Comparison of ENCODE assay signal across 19 cellular contexts in genomic region chr10:123666318-123667291, GRCh38. TPM values are rescaled to one million over a fixed set of nuclear protein-coding genes. Genes with fewer than 3 reads are reported as not detected.
A peak's percentile ranks its signal among the peaks of the same experiment; 100 is the strongest.
DNase-seq lines count a peak whose midpoint lies in the region.
"Had no signal": no experiment of that assay in that cellular context is flagged by ENCODE, and none has a peak within 500 bp of the region (broad histone marks: within the 10 kb centered on the region; RNA-seq: fewer than 3 reads in every experiment).

TSS of gene GPR26 (plus strand) at chr10:123666355. CDS start at chr10:123666408, 53 bp downstream.

- H3K36me3 ChIP-seq in SJCRH30, result no peaks in the 10 kb centered on the region
- H3K36me3 ChIP-seq: right lobe of liver, vagina had no signal

- H3K27me3 ChIP-seq in SJCRH30, result no peaks in the 10 kb centered on the region
- H3K27me3 ChIP-seq: right lobe of liver, vagina had no signal

- DNase-seq in NCI-H2171 treated with DMSO at 0.1 percent for 48 hours (lab: John Stamatoyannopoulos, UW), result peak; percentile 25
- DNase-seq in NCI-H2171 (lab: John Stamatoyannopoulos, UW), result no peak
- DNase-seq in astrocyte of the hippocampus (ENCODE audit: low read depth, low spot score), result peak; percentile 7
- DNase-seq in iPS-NIHi11 (ENCODE audit: low spot score), result peak; percentile 83
- peak; percentile 68 for DNase-seq in retina
- DNase-seq in central memory CD4-positive, alpha-beta T cell, result no peak
- DNase-seq in NCI-H1105 (lab: John Stamatoyannopoulos, UW), result no peak
- DNase-seq in SJCRH30, result no peak
- DNase-seq: activated CD8-positive, alpha-beta memory T cell treated with anti-CD3 and anti-CD28 coated beads, Interleukin-2, amount 10 ng/mL, durations not matched to agents 7 days and 5 days; amniotic stem cell; DMS53; foreskin fibroblast; right lobe of liver; T1000 had no signal

- H3K4me3 ChIP-seq in SJCRH30, result no peak within 1 kb of the TSS
- H3K4me3 ChIP-seq: A549, right lobe of liver, vagina had no signal

- no peak within 1 kb of the TSS for H3K27ac ChIP-seq in SJCRH30
- H3K27ac ChIP-seq: A549, right lobe of liver, vagina had no signal

- no peaks in the 10 kb centered on the region for H3K4me1 ChIP-seq in SJCRH30
- H3K4me1 ChIP-seq: A549, right lobe of liver, vagina had no signal

- H3K9me3 ChIP-seq in SJCRH30 (replicated peaks), result no peaks in the 10 kb centered on the region
- H3K9me3 ChIP-seq: A549, right lobe of liver, vagina had no signal

RNA-seq across cellular contexts. Expression of gene GPR26, which starts in this region (rescaled TPM):
- total RNA-seq in SJCRH30 (2014; rRNA removed; shearing (Covaris generic)), result not detected in 2 replicates
- total RNA-seq: activated CD8-positive, alpha-beta memory T cell treated with anti-CD3 and anti-CD28 coated beads, Interleukin-2, amount 10 ng/mL, durations not matched to agents 7 days and 5 days; HT1080; lung microvascular endothelial cell; right lobe of liver; SK-MEL-5; vagina had no signal

Comparison
In these comparisons a context has a peak if more than half of its experiments do, and no peak if none do; other contexts are left out.
1. DNase-seq: peak in NCI-H2171 treated with DMSO at 0.1 percent for 48 hours (single experiment), astrocyte of the hippocampus (single experiment), iPS-NIHi11 (single experiment) and retina (single experiment); none in NCI-H2171 (single experiment), central memory CD4-positive, alpha-beta T cell (single experiment), NCI-H1105 (single experiment) and SJCRH30 (0 of 2).